9 cellular contexts compared by ENCODE assay signal in the genomic region with DNA sequence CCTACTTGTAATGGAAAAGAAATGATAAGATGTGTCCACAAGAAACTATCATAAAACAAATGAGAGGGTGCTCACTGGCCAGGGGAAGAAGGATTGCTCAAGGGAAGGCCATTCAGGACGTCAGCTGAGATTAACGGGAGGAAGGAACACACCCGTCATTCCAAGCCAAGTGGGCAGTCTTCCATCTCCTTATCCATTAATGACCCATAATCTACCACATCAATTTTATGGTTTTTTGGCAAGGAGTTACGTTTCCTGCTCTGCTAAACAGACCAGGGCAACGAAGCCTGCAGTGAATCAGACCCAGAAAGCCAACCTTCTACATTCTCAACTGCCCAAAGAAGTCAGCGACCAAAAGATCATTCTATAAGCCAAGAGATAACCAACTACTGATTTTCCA. TPM values are rescaled to one million over a fixed set of nuclear protein-coding genes. Genes with fewer than 3 reads are reported as not detected.
DNase-seq lines count a peak whose midpoint lies in the region; ATAC-seq and TF ChIP-seq lines count a peak whose summit lies in the region.
"Had no signal": no experiment of that assay in that cellular context is flagged by ENCODE, and none has a peak within 500 bp of the region (broad histone marks: within the 10 kb centered on the region; RNA-seq: fewer than 3 reads in every experiment).

No MANE protein-coding gene starts in this region.

- H3K27ac Mint-ChIP-seq in osteocyte (ENCODE audit: unreplicated experiment) = no peak overlapping the region
- H3K27ac Mint-ChIP-seq: activated T-helper 1 cell treated with anti-CD3 and anti-CD28 coated beads, Interleukin-12 subunit alpha, Interleukin-12 subunit beta, Interleukin-2, Interleukin-4 antibody, amounts not matched to agents 30 ng/mL and 10 ng/mL and 1 ng/mL, durations not matched to agents 14 hours and 24 hours and 36 hours had no signal

- H2AFZ ChIP-seq in osteoblast (ENCODE audit: low read length) = peak overlapping the region; percentile 53

- no peaks in the 10 kb centered on the region for H3K27me3 Mint-ChIP-seq in osteocyte (ENCODE audit: unreplicated experiment)

- no peaks in the 10 kb centered on the region for H3K4me1 Mint-ChIP-seq in osteocyte (ENCODE audit: unreplicated experiment)

- peak overlapping the region; percentile 88 for H3K27ac ChIP-seq in osteoblast (ENCODE audit: low read depth, low read length)

- H3K27me3 ChIP-seq in osteoblast (ENCODE audit: insufficient read depth, low read length) = no peaks in the 10 kb centered on the region

- H4K20me1 ChIP-seq in osteoblast (ENCODE audit: insufficient read depth, low read length) = peaks cover 6% of the 10 kb centered on the region

- H3K4me1 ChIP-seq in osteoblast (ENCODE audit: insufficient read depth, low read length) = peaks cover 29% of the 10 kb centered on the region

- ATAC-seq in HG03159 (IDR thresholded peaks at IDR 0.05; ENCODE audit: unreplicated experiment) (no peak), GM19452 (IDR thresholded peaks at IDR 0.05; ENCODE audit: unreplicated experiment) (no peak)

- DNase-seq in DMS79 (lab: John Stamatoyannopoulos, UW) (peak; percentile 77), NCI-H69 (lab: John Stamatoyannopoulos, UW) (peak; percentile 92), fibroblast of gingiva (ENCODE audit: low read depth) (peak; percentile 72), osteoblast (ENCODE audit: insufficient read length, low spot score, missing footprints) (peak; percentile 95), occipital lobe (lab: John Stamatoyannopoulos, UW) (no peak), osteocyte (ENCODE audit: extremely low spot score, unreplicated experiment) (no peak)

- H3K36me3 Mint-ChIP-seq in osteocyte (ENCODE audit: unreplicated experiment) = no peaks in the 10 kb centered on the region

- H3K9me3 ChIP-seq in osteoblast (ENCODE audit: low read depth, low read length) = no peaks in the 10 kb centered on the region

- H3K4me3 ChIP-seq in osteoblast (ENCODE audit: insufficient read depth, low read length) = peak overlapping the region; percentile 31

- H3K4me3 Mint-ChIP-seq in osteocyte (ENCODE audit: unreplicated experiment) = no peak overlapping the region
- H3K4me3 Mint-ChIP-seq: activated T-helper 1 cell treated with anti-CD3 and anti-CD28 coated beads, Interleukin-12 subunit alpha, Interleukin-12 subunit beta, Interleukin-2, Interleukin-4 antibody, amounts not matched to agents 30 ng/mL and 10 ng/mL and 1 ng/mL, durations not matched to agents 14 hours and 24 hours and 36 hours had no signal

- peak overlapping the region; percentile 74 for H3K4me2 ChIP-seq in osteoblast (ENCODE audit: insufficient read depth, low read length)

- TF ChIP-seq CTCF in osteoblast (IDR thresholded peaks at IDR 0.05; ENCODE audit: extremely low read depth, low read depth, low read length) = no peak
- TF ChIP-seq CTCF in osteocyte (IDR thresholded peaks at IDR 0.05) = no peak

- peaks cover 8% of the 10 kb centered on the region for H3K36me3 ChIP-seq in osteoblast (ENCODE audit: insufficient read depth, low read length)

- no peaks in the 10 kb centered on the region for H3K79me2 ChIP-seq in osteoblast (ENCODE audit: insufficient read depth, low read length)

- no peaks in the 10 kb centered on the region for H3K9me3 Mint-ChIP-seq in osteocyte (ENCODE audit: unreplicated experiment)
- H3K9me3 Mint-ChIP-seq: activated T-helper 1 cell treated with anti-CD3 and anti-CD28 coated beads, Interleukin-12 subunit alpha, Interleukin-12 subunit beta, Interleukin-2, Interleukin-4 antibody, amounts not matched to agents 30 ng/mL and 10 ng/mL and 1 ng/mL, durations not matched to agents 14 hours and 24 hours and 36 hours had no signal

RNA-seq across cellular contexts. Expression of gene PRKAB1, which starts 25.1 kb away (rescaled TPM):
- total RNA-seq in osteoblast (16.6 and 25.3 TPM in 2 replicates), occipital lobe (16.8 TPM), osteocyte (24.7 and 25.3 TPM in 2 replicates)

Comparison
In these comparisons a context has a peak if more than half of its experiments do, and no peak if none do; other contexts are left out.
1. DNase-seq: peak in DMS79 (single experiment), NCI-H69 (single experiment), fibroblast of gingiva (single experiment) and osteoblast (single experiment); none in occipital lobe (single experiment) and osteocyte (single experiment).